Comparison of ENCODE assay signal across 1 cellular context in genomic region chr5:145775411-145775810, GRCh38.
TF ChIP-seq lines count a peak whose summit lies in the region.

No MANE protein-coding gene starts in this region.

TF ChIP-seq in WTC11, 78 proteins besides CTCF, POLR2A, EP300 and RAD21 (continued from another document):
- TF ChIP-seq MLX (CRISPR knock-in tag; IDR thresholded peaks at IDR 0.05) (no peak), NR2C2 (CRISPR knock-in tag; IDR thresholded peaks at IDR 0.05) (no peak), NR1H2 (CRISPR knock-in tag; IDR thresholded peaks at IDR 0.05) (no peak), ZNF138 (CRISPR knock-in tag; conservative IDR thresholded peaks at IDR 0.05) (no peak), ZBTB43 (CRISPR knock-in tag; IDR thresholded peaks at IDR 0.05) (no peak), TP53 (CRISPR knock-in tag; IDR thresholded peaks at IDR 0.05) (no peak), ATF3 (CRISPR knock-in tag; conservative IDR thresholded peaks at IDR 0.05) (no peak), NFATC4 (CRISPR knock-in tag; IDR thresholded peaks at IDR 0.05) (no peak), OVOL2 (CRISPR knock-in tag; IDR thresholded peaks at IDR 0.05; ENCODE audit: borderline replicate concordance) (no peak), ZNF232 (CRISPR knock-in tag; IDR thresholded peaks at IDR 0.05) (no peak), ZNF263 (CRISPR knock-in tag; IDR thresholded peaks at IDR 0.05; ENCODE audit: low read depth) (no peak)
